In the genomic region with DNA sequence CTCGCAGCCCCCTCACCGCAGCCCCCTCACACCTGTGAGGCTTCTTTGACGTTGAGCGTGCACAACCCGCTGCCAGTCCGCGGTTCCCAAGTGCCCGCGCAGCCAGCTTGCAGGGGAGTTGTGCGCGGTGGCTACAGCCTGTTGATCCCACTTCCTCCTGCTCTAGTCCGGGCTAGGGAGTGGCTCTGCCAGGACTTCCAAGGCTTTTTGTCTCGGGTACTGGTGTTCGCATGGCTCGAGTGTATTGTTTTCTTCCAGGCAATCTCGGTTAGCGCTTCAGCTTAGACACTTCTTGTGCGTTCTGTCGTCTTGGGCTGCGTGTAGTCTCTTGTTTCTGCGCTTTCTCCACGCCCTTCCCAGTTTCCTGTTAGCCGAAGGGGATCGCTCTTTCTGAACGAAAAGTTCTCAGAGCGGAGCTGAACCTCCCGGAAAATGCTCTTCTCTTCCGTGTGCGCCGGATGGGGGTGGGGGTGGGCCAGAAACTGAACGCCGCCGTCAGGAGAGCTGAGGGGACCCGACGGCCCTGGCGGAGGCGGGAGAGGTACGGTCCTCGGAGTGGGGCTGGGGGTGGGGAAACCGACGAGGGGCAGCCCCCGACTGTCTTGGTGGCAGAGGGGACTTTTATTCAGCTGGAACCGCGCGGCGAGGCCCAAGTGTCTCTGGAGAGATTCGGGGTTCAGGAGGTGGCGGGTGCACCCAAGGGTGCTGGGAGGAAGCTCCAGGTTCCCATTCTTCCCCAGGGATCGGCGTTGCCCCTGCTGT, we compare ENCODE assay signal across 1 cellular context.
TF ChIP-seq lines count a peak whose summit lies in the region.

No MANE protein-coding gene starts in this region.

TF ChIP-seq in GM12878, 131 proteins besides CTCF, POLR2A, EP300 and RAD21 (continued from another document):
- TF ChIP-seq LARP7 (IDR thresholded peaks at IDR 0.05), result 0 out of 2 replicates have a peak, but pooled peaks have one; percentile 55
- TF ChIP-seq FOXM1 (IDR thresholded peaks at IDR 0.05; ENCODE audit: low read depth, low read length), result no peak
- TF ChIP-seq NFYA (IDR thresholded peaks at IDR 0.05; ENCODE audit: borderline replicate concordance, low read depth, low read length), result no peak
- TF ChIP-seq, protein P1, sequence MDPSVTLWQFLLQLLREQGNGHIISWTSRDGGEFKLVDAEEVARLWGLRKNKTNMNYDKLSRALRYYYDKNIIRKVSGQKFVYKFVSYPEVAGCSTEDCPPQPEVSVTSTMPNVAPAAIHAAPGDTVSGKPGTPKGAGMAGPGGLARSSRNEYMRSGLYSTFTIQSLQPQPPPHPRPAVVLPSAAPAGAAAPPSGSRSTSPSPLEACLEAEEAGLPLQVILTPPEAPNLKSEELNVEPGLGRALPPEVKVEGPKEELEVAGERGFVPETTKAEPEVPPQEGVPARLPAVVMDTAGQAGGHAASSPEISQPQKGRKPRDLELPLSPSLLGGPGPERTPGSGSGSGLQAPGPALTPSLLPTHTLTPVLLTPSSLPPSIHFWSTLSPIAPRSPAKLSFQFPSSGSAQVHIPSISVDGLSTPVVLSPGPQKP (IDR thresholded peaks at IDR 0.05; ENCODE audit: low read depth, low read length), result no peak
- TF ChIP-seq SIN3A (IDR thresholded peaks at IDR 0.05; ENCODE audit: low read depth, low read length), result 0 out of 2 replicates have a peak, but pooled peaks have one; percentile 53
- peak; percentile 15; the same call in 1 of the 2 replicates for TF ChIP-seq RUNX3 (IDR thresholded peaks at IDR 0.05; ENCODE audit: low read length)
- TF ChIP-seq, protein P2, sequence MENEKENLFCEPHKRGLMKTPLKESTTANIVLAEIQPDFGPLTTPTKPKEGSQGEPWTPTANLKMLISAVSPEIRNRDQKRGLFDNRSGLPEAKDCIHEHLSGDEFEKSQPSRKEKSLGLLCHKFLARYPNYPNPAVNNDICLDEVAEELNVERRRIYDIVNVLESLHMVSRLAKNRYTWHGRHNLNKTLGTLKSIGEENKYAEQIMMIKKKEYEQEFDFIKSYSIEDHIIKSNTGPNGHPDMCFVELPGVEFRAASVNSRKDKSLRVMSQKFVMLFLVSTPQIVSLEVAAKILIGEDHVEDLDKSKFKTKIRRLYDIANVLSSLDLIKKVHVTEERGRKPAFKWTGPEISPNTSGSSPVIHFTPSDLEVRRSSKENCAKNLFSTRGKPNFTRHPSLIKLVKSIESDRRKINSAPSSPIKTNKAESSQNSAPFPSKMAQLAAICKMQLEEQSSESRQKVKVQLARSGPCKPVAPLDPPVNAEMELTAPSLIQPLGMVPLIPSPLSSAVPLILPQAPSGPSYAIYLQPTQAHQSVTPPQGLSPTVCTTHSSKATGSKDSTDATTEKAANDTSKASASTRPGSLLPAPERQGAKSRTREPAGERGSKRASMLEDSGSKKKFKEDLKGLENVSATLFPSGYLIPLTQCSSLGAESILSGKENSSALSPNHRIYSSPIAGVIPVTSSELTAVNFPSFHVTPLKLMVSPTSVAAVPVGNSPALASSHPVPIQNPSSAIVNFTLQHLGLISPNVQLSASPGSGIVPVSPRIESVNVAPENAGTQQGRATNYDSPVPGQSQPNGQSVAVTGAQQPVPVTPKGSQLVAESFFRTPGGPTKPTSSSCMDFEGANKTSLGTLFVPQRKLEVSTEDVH (IDR thresholded peaks at IDR 0.05; ENCODE audit: low read depth, partially characterized antibody), result no peak
- 0 out of 2 replicates have a peak, but pooled peaks have one; percentile 11 for TF ChIP-seq NBN (IDR thresholded peaks at IDR 0.05)
- TF ChIP-seq CBX3 (IDR thresholded peaks at IDR 0.05; ENCODE audit: borderline replicate concordance, low read depth), result no peak
- TF ChIP-seq, protein P3, sequence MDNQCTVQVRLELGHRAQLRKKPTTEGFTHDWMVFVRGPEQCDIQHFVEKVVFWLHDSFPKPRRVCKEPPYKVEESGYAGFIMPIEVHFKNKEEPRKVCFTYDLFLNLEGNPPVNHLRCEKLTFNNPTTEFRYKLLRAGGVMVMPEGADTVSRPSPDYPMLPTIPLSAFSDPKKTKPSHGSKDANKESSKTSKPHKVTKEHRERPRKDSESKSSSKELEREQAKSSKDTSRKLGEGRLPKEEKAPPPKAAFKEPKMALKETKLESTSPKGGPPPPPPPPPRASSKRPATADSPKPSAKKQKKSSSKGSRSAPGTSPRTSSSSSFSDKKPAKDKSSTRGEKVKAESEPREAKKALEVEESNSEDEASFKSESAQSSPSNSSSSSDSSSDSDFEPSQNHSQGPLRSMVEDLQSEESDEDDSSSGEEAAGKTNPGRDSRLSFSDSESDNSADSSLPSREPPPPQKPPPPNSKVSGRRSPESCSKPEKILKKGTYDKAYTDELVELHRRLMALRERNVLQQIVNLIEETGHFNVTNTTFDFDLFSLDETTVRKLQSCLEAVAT (IDR thresholded peaks at IDR 0.05), result peak; percentile 19; the same call in 1 of the 2 replicates
- TF ChIP-seq, protein P4, sequence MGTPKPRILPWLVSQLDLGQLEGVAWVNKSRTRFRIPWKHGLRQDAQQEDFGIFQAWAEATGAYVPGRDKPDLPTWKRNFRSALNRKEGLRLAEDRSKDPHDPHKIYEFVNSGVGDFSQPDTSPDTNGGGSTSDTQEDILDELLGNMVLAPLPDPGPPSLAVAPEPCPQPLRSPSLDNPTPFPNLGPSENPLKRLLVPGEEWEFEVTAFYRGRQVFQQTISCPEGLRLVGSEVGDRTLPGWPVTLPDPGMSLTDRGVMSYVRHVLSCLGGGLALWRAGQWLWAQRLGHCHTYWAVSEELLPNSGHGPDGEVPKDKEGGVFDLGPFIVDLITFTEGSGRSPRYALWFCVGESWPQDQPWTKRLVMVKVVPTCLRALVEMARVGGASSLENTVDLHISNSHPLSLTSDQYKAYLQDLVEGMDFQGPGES (IDR thresholded peaks at IDR 0.05), result no peak
- no peak for TF ChIP-seq NR2C2 (IDR thresholded peaks at IDR 0.05; ENCODE audit: borderline replicate concordance, control insufficient read depth, insufficient read length, low read depth)
- TF ChIP-seq PML (IDR thresholded peaks at IDR 0.05; ENCODE audit: low read length), result no peak
- peak; percentile 10 to 30; a peak in 2 of 4 replicates for TF ChIP-seq IKZF2 (IDR thresholded peaks at IDR 0.05)
- no peak; the same call in 1 of the 2 replicates for TF ChIP-seq CBFB (IDR thresholded peaks at IDR 0.05; ENCODE audit: low read depth)
- TF ChIP-seq, protein P5, sequence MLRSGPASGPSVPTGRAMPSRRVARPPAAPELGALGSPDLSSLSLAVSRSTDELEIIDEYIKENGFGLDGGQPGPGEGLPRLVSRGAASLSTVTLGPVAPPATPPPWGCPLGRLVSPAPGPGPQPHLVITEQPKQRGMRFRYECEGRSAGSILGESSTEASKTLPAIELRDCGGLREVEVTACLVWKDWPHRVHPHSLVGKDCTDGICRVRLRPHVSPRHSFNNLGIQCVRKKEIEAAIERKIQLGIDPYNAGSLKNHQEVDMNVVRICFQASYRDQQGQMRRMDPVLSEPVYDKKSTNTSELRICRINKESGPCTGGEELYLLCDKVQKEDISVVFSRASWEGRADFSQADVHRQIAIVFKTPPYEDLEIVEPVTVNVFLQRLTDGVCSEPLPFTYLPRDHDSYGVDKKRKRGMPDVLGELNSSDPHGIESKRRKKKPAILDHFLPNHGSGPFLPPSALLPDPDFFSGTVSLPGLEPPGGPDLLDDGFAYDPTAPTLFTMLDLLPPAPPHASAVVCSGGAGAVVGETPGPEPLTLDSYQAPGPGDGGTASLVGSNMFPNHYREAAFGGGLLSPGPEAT (IDR thresholded peaks at IDR 0.05; ENCODE audit: low read depth), result 0 out of 2 replicates have a peak, but pooled peaks have one; percentile 30
- 0 out of 2 replicates have a peak, but pooled peaks have one; percentile 36 for TF ChIP-seq CHD2 (IDR thresholded peaks at IDR 0.05; ENCODE audit: borderline replicate concordance, low read depth, low read length)
- TF ChIP-seq, protein P6, sequence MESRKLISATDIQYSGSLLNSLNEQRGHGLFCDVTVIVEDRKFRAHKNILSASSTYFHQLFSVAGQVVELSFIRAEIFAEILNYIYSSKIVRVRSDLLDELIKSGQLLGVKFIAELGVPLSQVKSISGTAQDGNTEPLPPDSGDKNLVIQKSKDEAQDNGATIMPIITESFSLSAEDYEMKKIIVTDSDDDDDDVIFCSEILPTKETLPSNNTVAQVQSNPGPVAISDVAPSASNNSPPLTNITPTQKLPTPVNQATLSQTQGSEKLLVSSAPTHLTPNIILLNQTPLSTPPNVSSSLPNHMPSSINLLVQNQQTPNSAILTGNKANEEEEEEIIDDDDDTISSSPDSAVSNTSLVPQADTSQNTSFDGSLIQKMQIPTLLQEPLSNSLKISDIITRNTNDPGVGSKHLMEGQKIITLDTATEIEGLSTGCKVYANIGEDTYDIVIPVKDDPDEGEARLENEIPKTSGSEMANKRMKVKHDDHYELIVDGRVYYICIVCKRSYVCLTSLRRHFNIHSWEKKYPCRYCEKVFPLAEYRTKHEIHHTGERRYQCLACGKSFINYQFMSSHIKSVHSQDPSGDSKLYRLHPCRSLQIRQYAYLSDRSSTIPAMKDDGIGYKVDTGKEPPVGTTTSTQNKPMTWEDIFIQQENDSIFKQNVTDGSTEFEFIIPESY (IDR thresholded peaks at IDR 0.05), result no peak
- TF ChIP-seq, protein P7, sequence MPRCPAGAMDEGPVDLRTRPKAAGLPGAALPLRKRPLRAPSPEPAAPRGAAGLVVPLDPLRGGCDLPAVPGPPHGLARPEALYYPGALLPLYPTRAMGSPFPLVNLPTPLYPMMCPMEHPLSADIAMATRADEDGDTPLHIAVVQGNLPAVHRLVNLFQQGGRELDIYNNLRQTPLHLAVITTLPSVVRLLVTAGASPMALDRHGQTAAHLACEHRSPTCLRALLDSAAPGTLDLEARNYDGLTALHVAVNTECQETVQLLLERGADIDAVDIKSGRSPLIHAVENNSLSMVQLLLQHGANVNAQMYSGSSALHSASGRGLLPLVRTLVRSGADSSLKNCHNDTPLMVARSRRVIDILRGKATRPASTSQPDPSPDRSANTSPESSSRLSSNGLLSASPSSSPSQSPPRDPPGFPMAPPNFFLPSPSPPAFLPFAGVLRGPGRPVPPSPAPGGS (IDR thresholded peaks at IDR 0.05; ENCODE audit: borderline replicate concordance, insufficient read depth, low read depth, low read length, poor library complexity, severe bottlenecking), result no peak
- no peak for TF ChIP-seq RFX5 (IDR thresholded peaks at IDR 0.05; ENCODE audit: low read depth, low read length)
- TF ChIP-seq ZNF217 (IDR thresholded peaks at IDR 0.05), result no peak
- TF ChIP-seq EGR1 (IDR thresholded peaks at IDR 0.05; ENCODE audit: borderline replicate concordance in 1 of 2, low read depth in 2 of 2, low read length in 2 of 2), result peak in 1 of 2 experiments; percentile 32; a peak in 1 of 3 replicates
